17 cellular contexts compared by ENCODE assay signal in genomic region chr11:108873938-108874337, GRCh38.
DNase-seq lines count a peak whose midpoint lies in the region; ATAC-seq, FAIRE-seq and TF ChIP-seq lines count a peak whose summit lies in the region.
"Had no signal": no experiment of that assay in that cellular context is flagged by ENCODE, and none has a peak within 500 bp of the region (broad histone marks: within the 10 kb centered on the region; RNA-seq: fewer than 3 reads in every experiment).

No MANE protein-coding gene starts in this region.

- H3K4me2 ChIP-seq in HCT116 (ENCODE audit: low read length), result no peak overlapping the region
- H3K4me2 ChIP-seq in astrocyte (ENCODE audit: low read length), result peak overlapping the region; percentile 76

- RAD21 ChIA-PET in HCT116 (lab: Charles Lee; ENCODE audit: low non-redundant PET in 1 of 2, low total read pairs in 2 of 2, uncharacterized antibody in 2 of 2, unreplicated experiment in 2 of 2), result interaction anchor here in 1 of 2 experiments (0.7 kb wide), 1 partner anchor 176 kb away, joined by 5 read pairs; no protein-coding TSS in a partner anchor

- no peak for DNase-seq in HCT116 (ENCODE audit: low read depth, low spot score)
- DNase-seq in astrocyte (ENCODE audit: low read depth), result peak; percentile 64
- no peak for DNase-seq in nephron progenitor cell
- DNase-seq in spleen, result no peak
- no peak for DNase-seq in central memory CD4-positive, alpha-beta T cell
- DNase-seq in MG63, result no peak
- DNase-seq: Calu3; CD4-positive, alpha-beta T cell; NCI-H1417 treated with DMSO at 0.1 percent for 48 hours; NCI-H2029; NCI-H510A; SHP77 treated with DMSO at 0.1 percent for 48 hours had no signal

- H4K20me1 ChIP-seq in HCT116 (ENCODE audit: insufficient read depth), result no peaks in the 10 kb centered on the region
- no peaks in the 10 kb centered on the region for H4K20me1 ChIP-seq in astrocyte (ENCODE audit: insufficient read depth, low read length)

- TF ChIP-seq CTCF in HCT116 (IDR thresholded peaks at IDR 0.05 in 2 of 3, conservative IDR thresholded peaks at IDR 0.05 in 1 of 3; ENCODE audit: borderline replicate concordance in 1 of 3, insufficient read depth in 1 of 3, low read depth in 2 of 3, low read length in 2 of 3), result no peak
- no peak for TF ChIP-seq CTCF in astrocyte (IDR thresholded peaks at IDR 0.05; ENCODE audit: insufficient read depth, low read depth, low read length)
- no peak for TF ChIP-seq CTCF in nephron progenitor cell (IDR thresholded peaks at IDR 0.05)
- TF ChIP-seq CTCF in spleen (IDR thresholded peaks at IDR 0.05 in 8 of 11, conservative IDR thresholded peaks at IDR 0.05 in 3 of 11), result no peak

- H3K4me3 ChIP-seq in ACC112 (ENCODE audit: low read depth, low read length), result peak overlapping the region; percentile 64; the same call in 1 of the 2 replicates
- H3K4me3 ChIP-seq in HCT116 (replicated peaks in 1 of 2; ENCODE audit: low read depth in 1 of 2, low read length in 2 of 2), result no peak overlapping the region
- no peak overlapping the region for H3K4me3 ChIP-seq in astrocyte (ENCODE audit: insufficient read depth, low read depth, low read length)
- H3K4me3 ChIP-seq in spleen, result no peak overlapping the region
- H3K4me3 ChIP-seq in MG63, result no peak overlapping the region

- intact Hi-C loops in HCT116 (cut with micrococcal nuclease) (loop anchor here (10.0 kb wide), 1 partner anchor 1061 kb away; no protein-coding TSS in a partner anchor), spleen (cut with DNase I; ENCODE audit: low total_unique reads) (no loop called here)

- H3K27ac ChIP-seq in ACC112 (ENCODE audit: low read depth, low read length), result peak overlapping the region; percentile 98
- H3K27ac ChIP-seq in HCT116 (ENCODE audit: low read depth, low read length), result peak overlapping the region; percentile 75; the same call in 1 of the 2 replicates
- peak overlapping the region; percentile 94 for H3K27ac ChIP-seq in astrocyte (ENCODE audit: low read depth, low read length)
- no peak overlapping the region for H3K27ac ChIP-seq in spleen

- ATAC-seq in HCT116 (no peak; the same call in 1 of the 2 replicates), GM21526 (IDR thresholded peaks at IDR 0.05; ENCODE audit: low FRiP score, unreplicated experiment) (no peak)

- H3K79me2 ChIP-seq in ACC112 (ENCODE audit: control insufficient read depth, insufficient read depth, low read length, unreplicated experiment) (no peaks in the 10 kb centered on the region), HCT116 (ENCODE audit: insufficient read depth, low read length) (peaks cover 8% of the 10 kb centered on the region; the same call in 1 of the 2 replicates), astrocyte (ENCODE audit: insufficient read depth, low read length) (no peaks in the 10 kb centered on the region)

- peaks cover 42% of the 10 kb centered on the region for H3K4me1 Mint-ChIP-seq in astrocyte (ENCODE audit: low read depth, unreplicated experiment)
- peaks cover 23% of the 10 kb centered on the region for H3K4me1 Mint-ChIP-seq in nephron progenitor cell
- H3K4me1 Mint-ChIP-seq: B cell had no signal

- H3K9me3 ChIP-seq in HCT116 (ENCODE audit: control insufficient read depth in 1 of 2, insufficient read depth in 1 of 2, low read depth in 1 of 2, low read length in 2 of 2), result no peaks in the 10 kb centered on the region
- no peaks in the 10 kb centered on the region for H3K9me3 ChIP-seq in astrocyte (ENCODE audit: insufficient read depth, low read depth, low read length)
- H3K9me3 ChIP-seq in spleen, result no peaks in the 10 kb centered on the region
- no peaks in the 10 kb centered on the region for H3K9me3 ChIP-seq in MG63

- POLR2A ChIA-PET in HCT116 (lab: Charles Lee), result no interaction called here

- H3K27ac Mint-ChIP-seq in astrocyte (ENCODE audit: unreplicated experiment), result no peak overlapping the region
- peak overlapping the region; percentile 64 for H3K27ac Mint-ChIP-seq in nephron progenitor cell
- H3K27ac Mint-ChIP-seq: B cell; CD4-positive, alpha-beta T cell had no signal

- H3K27me3 Mint-ChIP-seq in astrocyte (ENCODE audit: low read depth, unreplicated experiment), result no peaks in the 10 kb centered on the region
- no peaks in the 10 kb centered on the region for H3K27me3 Mint-ChIP-seq in nephron progenitor cell (ENCODE audit: low read depth, poor library complexity)
- H3K27me3 Mint-ChIP-seq: B cell; CD4-positive, alpha-beta T cell had no signal

- H3K9me3 Mint-ChIP-seq in astrocyte (ENCODE audit: unreplicated experiment) (peaks cover 3% of the 10 kb centered on the region), nephron progenitor cell (no peaks in the 10 kb centered on the region)
- H3K9me3 Mint-ChIP-seq: CD4-positive, alpha-beta T cell had no signal

- H3K36me3 ChIP-seq in ACC112 (ENCODE audit: insufficient read depth, low read length) (no peaks in the 10 kb centered on the region), HCT116 (ENCODE audit: control insufficient read depth in 1 of 2, insufficient read depth in 2 of 2, low read length in 2 of 2) (no peaks in the 10 kb centered on the region), astrocyte (ENCODE audit: insufficient read depth, low read length) (no peaks in the 10 kb centered on the region), spleen (no peaks in the 10 kb centered on the region), MG63 (no peaks in the 10 kb centered on the region; the same call in 1 of the 2 replicates)

- H3K36me3 Mint-ChIP-seq in astrocyte (ENCODE audit: low read depth, unreplicated experiment) (no peaks in the 10 kb centered on the region), nephron progenitor cell (ENCODE audit: low read depth) (no peaks in the 10 kb centered on the region)

- 91 to 98% (median 93%) methylated on average over 4 of the region's 4 CpGs for WGBS in spleen, 5 donors

- CTCF ChIA-PET in HCT116 (lab: Charles Lee), result interaction anchor here (0.8 to 1.7 kb wide), 2 partner anchors 7 to 176 kb away, joined by 3 to 7 read pairs; no protein-coding TSS in a partner anchor

- no peak overlapping the region for H3K4me3 Mint-ChIP-seq in astrocyte (ENCODE audit: unreplicated experiment)
- no peak overlapping the region for H3K4me3 Mint-ChIP-seq in nephron progenitor cell
- H3K4me3 Mint-ChIP-seq: B cell; CD4-positive, alpha-beta T cell had no signal

- no TSS peak for BruUV-seq in HCT116 (replicated peaks; lab: Mats Ljungman, UMichigan)

- H3K9me2 ChIP-seq in HCT116 (ENCODE audit: insufficient read depth), result no peaks in the 10 kb centered on the region

- FAIRE-seq in astrocyte (lab: Jason Lieb, UNC), result no peak
- FAIRE-seq: G401.6, RCC 7860 had no signal

- H3K9ac ChIP-seq in HCT116 (ENCODE audit: low read length) (no peak overlapping the region), astrocyte (ENCODE audit: low read length) (peak overlapping the region; percentile 67)

- H3K27me3 ChIP-seq in ACC112 (ENCODE audit: insufficient read depth, low read length) (no peaks in the 10 kb centered on the region), HCT116 (ENCODE audit: insufficient read depth, low read length) (no peaks in the 10 kb centered on the region), astrocyte (ENCODE audit: insufficient read depth, low read length) (no peaks in the 10 kb centered on the region), spleen (replicated peaks in 1 of 7) (no peaks in the 10 kb centered on the region), MG63 (no peaks in the 10 kb centered on the region)

- H3K4me1 ChIP-seq in ACC112 (ENCODE audit: control insufficient read depth, insufficient read depth, low read length, unreplicated experiment) (peaks cover 60% of the 10 kb centered on the region), HCT116 (ENCODE audit: control insufficient read depth in 1 of 2, insufficient read depth in 2 of 2, low read length in 2 of 2) (peaks cover 30 to 42% of the 10 kb centered on the region in 2 experiments), astrocyte (ENCODE audit: insufficient read depth, low read length) (peaks cover 63% of the 10 kb centered on the region), spleen (peaks cover 0 to 16% (median 3%) of the 10 kb centered on the region in 6 donors)

- no peak overlapping the region for H2AFZ ChIP-seq in ACC112 (ENCODE audit: low read length, unreplicated experiment)
- H2AFZ ChIP-seq in HCT116 (ENCODE audit: low read depth, low read length, poor library complexity, severe bottlenecking), result no peak overlapping the region
- no peak overlapping the region for H2AFZ ChIP-seq in astrocyte (ENCODE audit: low read depth, low read length)

- no peak for TF ChIP-seq RAD21 in HCT116 (IDR thresholded peaks at IDR 0.05; ENCODE audit: low read depth)

- no peak for TF ChIP-seq POLR2A in HCT116 (IDR thresholded peaks at IDR 0.05; ENCODE audit: borderline replicate concordance, extremely low read depth, insufficient read depth, insufficient read length)
- TF ChIP-seq POLR2A in spleen (IDR thresholded peaks at IDR 0.05), result no peak

TF ChIP-seq in HCT116, 20 proteins besides CTCF, POLR2A, EP300 and RAD21:
- no peak for TF ChIP-seq ZNF274 (IDR thresholded peaks at IDR 0.05; ENCODE audit: low read depth, low read length)
- TF ChIP-seq SIN3A (IDR thresholded peaks at IDR 0.05; ENCODE audit: low read depth), result no peak
- TF ChIP-seq SP1 (IDR thresholded peaks at IDR 0.05; ENCODE audit: low read depth), result no peak
- no peak for TF ChIP-seq CBX3 (IDR thresholded peaks at IDR 0.05; ENCODE audit: low read depth)
- no peak for TF ChIP-seq ELF1 (IDR thresholded peaks at IDR 0.05; ENCODE audit: borderline replicate concordance, low read depth)
- TF ChIP-seq MAX (IDR thresholded peaks at IDR 0.05), result no peak
- no peak for TF ChIP-seq EGR1 (IDR thresholded peaks at IDR 0.05; ENCODE audit: low read depth)
- no peak for TF ChIP-seq POLR2AphosphoS5 (IDR thresholded peaks at IDR 0.05; ENCODE audit: low read depth, low read length)
- TF ChIP-seq CEBPB (IDR thresholded peaks at IDR 0.05; ENCODE audit: low read depth), result no peak
- no peak for TF ChIP-seq EZH2phosphoT487 (IDR thresholded peaks at IDR 0.05; ENCODE audit: borderline replicate concordance)
- TF ChIP-seq TCF7L2 (IDR thresholded peaks at IDR 0.05; ENCODE audit: borderline replicate concordance, extremely low read depth, insufficient read depth, insufficient read length), result no peak

Comparison
In these comparisons a context has a peak if more than half of its experiments do, and no peak if none do; other contexts are left out.
1. H3K27ac ChIP-seq: peak in ACC112 (single experiment), HCT116 (single experiment) and astrocyte (single experiment); none in spleen (0 of 8).